8 cellular contexts compared by ENCODE assay signal in the genomic region with DNA sequence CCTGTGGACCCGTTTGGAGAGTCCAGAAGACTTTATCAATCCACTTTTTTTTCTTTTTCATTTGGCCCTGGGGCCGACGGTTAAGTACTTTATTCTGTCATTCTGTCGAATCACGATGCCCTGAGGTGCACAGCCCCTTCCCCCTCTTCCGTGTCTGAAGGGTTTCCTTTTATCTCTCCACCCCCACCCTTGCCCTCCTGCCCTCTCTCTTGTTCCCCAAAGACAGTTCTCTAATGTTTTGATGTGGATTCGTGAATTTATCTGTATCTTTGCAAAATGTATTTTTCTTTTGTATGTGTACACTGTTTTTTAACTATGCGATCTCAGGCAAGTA. TPM values are rescaled to one million over a fixed set of nuclear protein-coding genes. Genes with fewer than 3 reads are reported as not detected.
A peak's percentile ranks its signal among the peaks of the same experiment; 100 is the strongest.
DNase-seq lines count a peak whose midpoint lies in the region; ATAC-seq and TF ChIP-seq lines count a peak whose summit lies in the region.

No MANE protein-coding gene starts in this region.

- no peaks in the 10 kb centered on the region for H3K9me3 ChIP-seq in BLaER1 treated with 17β-estradiol and CSF1 and Interleukin-3, amounts not matched to agents 10 nM and 100 nM (replicated peaks in 1 of 11)
- H3K9me3 ChIP-seq in iPS-18c (ENCODE audit: control insufficient read depth, insufficient read depth, low read length): no peaks in the 10 kb centered on the region

- peak overlapping the region; percentile 98 for H3K27ac Mint-ChIP-seq in activated CD8-positive, alpha-beta T cell treated with anti-CD3 and anti-CD28 coated beads for 36 hours
- H3K27ac Mint-ChIP-seq in glutamatergic neuron (ENCODE audit: unreplicated experiment): no peak overlapping the region

- ATAC-seq in HG02884 (IDR thresholded peaks at IDR 0.05; ENCODE audit: unreplicated experiment) (peak; percentile 4), esophagus mucosa (no peak)
- ATAC-seq in activated CD8-positive, alpha-beta T cell treated with anti-CD3 and anti-CD28 coated beads for 36 hours: peak; percentile 4

- H3K27ac ChIP-seq in BLaER1 treated with 17β-estradiol and CSF1 and Interleukin-3, amounts not matched to agents 10 nM and 100 nM: peak overlapping the region; percentile 90 to 99 (median 97)
- H3K27ac ChIP-seq in temporal lobe (ENCODE audit: low read depth, low read length): peak overlapping the region; percentile 33

- H3K9me3 Mint-ChIP-seq in activated CD8-positive, alpha-beta T cell treated with anti-CD3 and anti-CD28 coated beads for 36 hours: no peaks in the 10 kb centered on the region
- no peaks in the 10 kb centered on the region for H3K9me3 Mint-ChIP-seq in glutamatergic neuron (ENCODE audit: unreplicated experiment)

- no peak for TF ChIP-seq CTCF in activated CD8-positive, alpha-beta T cell treated with anti-CD3 and anti-CD28 coated beads for 36 hours (IDR thresholded peaks at IDR 0.05)
- no peak for TF ChIP-seq CTCF in glutamatergic neuron (IDR thresholded peaks at IDR 0.05; ENCODE audit: partially characterized antibody, unreplicated experiment)

- H3K4me2 ChIP-seq in BLaER1 treated with 17β-estradiol and CSF1 and Interleukin-3, amounts not matched to agents 10 nM and 100 nM: peak overlapping the region; percentile 80 to 98 (median 94)

- peaks cover 76% of the 10 kb centered on the region for H3K4me1 Mint-ChIP-seq in activated CD8-positive, alpha-beta T cell treated with anti-CD3 and anti-CD28 coated beads for 36 hours (ENCODE audit: low read depth)
- H3K4me1 Mint-ChIP-seq in glutamatergic neuron (ENCODE audit: low read depth, unreplicated experiment): no peaks in the 10 kb centered on the region

- no peak for DNase-seq in activated CD8-positive, alpha-beta T cell treated with anti-CD3 and anti-CD28 coated beads for 36 hours
- DNase-seq in KG1 (lab: John Stamatoyannopoulos, UW) (no peak), glutamatergic neuron (no peak)

- H4K20me1 ChIP-seq in BLaER1 treated with 17β-estradiol and CSF1 and Interleukin-3, amounts not matched to agents 10 nM and 100 nM: peaks cover 0 to 13% (median 0%) of the 10 kb centered on the region in 11 experiments; a peak in 6 of 22 replicates

- CTCF ChIA-PET in activated CD8-positive, alpha-beta T cell treated with anti-CD3 and anti-CD28 coated beads for 36 hours (lab: Charles Lee): no interaction called here

- no peaks in the 10 kb centered on the region for H3K27me3 ChIP-seq in BLaER1 treated with 17β-estradiol and CSF1 and Interleukin-3, amounts not matched to agents 10 nM and 100 nM

- H3K4me3 ChIP-seq in BLaER1 treated with 17β-estradiol and CSF1 and Interleukin-3, amounts not matched to agents 10 nM and 100 nM: peak overlapping the region; percentile 54 to 76 (median 65)
- 0 out of 2 replicates have a peak overlapping the region, but pooled peaks have one; percentile 32 for H3K4me3 ChIP-seq in iPS-18c (ENCODE audit: insufficient read depth, low read depth, low read length)

- H3K27me3 Mint-ChIP-seq in activated CD8-positive, alpha-beta T cell treated with anti-CD3 and anti-CD28 coated beads for 36 hours: no peaks in the 10 kb centered on the region
- H3K27me3 Mint-ChIP-seq in glutamatergic neuron (ENCODE audit: unreplicated experiment): no peaks in the 10 kb centered on the region

- POLR2A ChIA-PET in activated CD8-positive, alpha-beta T cell treated with anti-CD3 and anti-CD28 coated beads for 36 hours (lab: Charles Lee): interaction anchor here (0.6 to 1.6 kb wide), 5 partner anchors 14 to 279 kb away, joined by 3 to 4 read pairs (median 4); no protein-coding TSS in a partner anchor

- H3K9ac ChIP-seq in BLaER1 treated with 17β-estradiol and CSF1 and Interleukin-3, amounts not matched to agents 10 nM and 100 nM: peak overlapping the region; percentile 85 to 95 (median 88)

- peaks cover 60 to 91% (median 79%) of the 10 kb centered on the region in 10 experiments for H3K4me1 ChIP-seq in BLaER1 treated with 17β-estradiol and CSF1 and Interleukin-3, amounts not matched to agents 10 nM and 100 nM

- H3K36me3 Mint-ChIP-seq in activated CD8-positive, alpha-beta T cell treated with anti-CD3 and anti-CD28 coated beads for 36 hours (ENCODE audit: low read depth): peaks cover 30% of the 10 kb centered on the region
- no peaks in the 10 kb centered on the region for H3K36me3 Mint-ChIP-seq in glutamatergic neuron (ENCODE audit: unreplicated experiment)

- H3K4me3 Mint-ChIP-seq in activated CD8-positive, alpha-beta T cell treated with anti-CD3 and anti-CD28 coated beads for 36 hours: peak overlapping the region; percentile 81
- no peak overlapping the region for H3K4me3 Mint-ChIP-seq in glutamatergic neuron (ENCODE audit: unreplicated experiment)

- intact Hi-C loops in activated CD8-positive, alpha-beta T cell treated with anti-CD3 and anti-CD28 coated beads for 36 hours (cut with micrococcal nuclease): loop anchor here (1.0 kb wide), 1 partner anchor 25 kb away; no protein-coding TSS in a partner anchor

- peaks cover 0 to 16% (median 0%) of the 10 kb centered on the region in 11 experiments; a peak in 4 of 22 replicates for H3K36me3 ChIP-seq in BLaER1 treated with 17β-estradiol and CSF1 and Interleukin-3, amounts not matched to agents 10 nM and 100 nM

RNA-seq across cellular contexts. Expression of a gene that starts 1.7 kb away (rescaled TPM):
- total RNA-seq in activated CD8-positive, alpha-beta T cell treated with anti-CD3 and anti-CD28 coated beads for 36 hours: 10 to 100 TPM; 35.2 to 38.4 TPM
- 0.98 TPM for total RNA-seq in temporal lobe
- 22.5 TPM for total RNA-seq in esophagus mucosa
- not detected for total RNA-seq in glutamatergic neuron (ENCODE audit: unreplicated experiment)

Comparison
In these comparisons a context has a peak if more than half of its experiments do, and no peak if none do; other contexts are left out.
1. RNA of a gene that starts 1.7 kb away (total RNA-seq): 35.2 to 38.4 TPM in activated CD8-positive, alpha-beta T cell treated with anti-CD3 and anti-CD28 coated beads for 36 hours and 22.5 TPM in esophagus mucosa (single experiment); 0.98 TPM in temporal lobe (single experiment) and not detected in glutamatergic neuron (single experiment); every median in the first group is over 10 times any median in the second.